8 cellular contexts compared by ENCODE assay signal in the genomic region with DNA sequence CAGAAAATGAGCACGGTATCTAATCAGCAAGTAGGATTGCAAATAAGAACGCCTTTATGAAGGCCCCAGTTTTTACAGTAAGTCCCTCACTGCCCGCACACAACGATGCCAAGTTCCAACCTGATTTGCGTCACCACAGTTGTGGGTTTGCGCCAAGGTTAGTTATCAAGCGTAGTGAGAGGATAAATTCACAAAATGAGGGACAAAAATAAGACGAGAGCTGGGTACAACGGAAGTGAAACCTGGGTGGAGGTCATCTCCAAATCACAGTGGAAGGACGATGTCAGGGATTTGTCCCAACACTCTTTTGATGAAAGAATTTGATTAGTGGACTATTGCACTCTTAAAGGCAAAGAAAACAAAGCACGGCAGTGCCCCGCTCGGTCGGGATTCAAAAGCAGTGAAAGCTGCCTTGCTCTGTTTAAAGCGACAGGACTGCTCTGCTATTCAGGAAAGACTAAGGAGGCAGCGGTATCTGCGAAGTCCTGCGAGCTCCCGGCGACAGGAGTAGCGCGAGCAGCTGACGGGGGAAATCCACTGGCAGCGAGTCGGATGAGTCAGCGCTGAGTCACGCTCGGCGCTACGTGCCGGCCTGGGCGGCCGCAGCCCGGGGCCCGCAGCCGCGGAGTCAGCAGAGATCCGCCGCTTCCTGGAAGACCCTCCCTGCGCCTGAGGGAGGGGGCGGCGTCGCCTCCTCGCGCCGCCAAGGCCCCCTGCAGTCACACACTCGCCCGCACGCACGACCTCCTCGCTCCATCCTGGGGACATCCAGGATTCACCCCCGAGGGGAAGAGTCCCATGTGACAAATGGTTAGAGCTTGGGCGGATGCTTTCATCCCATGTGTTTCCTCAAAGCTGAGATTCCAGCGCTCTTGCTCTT.
DNase-seq lines count a peak whose midpoint lies in the region; ATAC-seq lines count a peak whose summit lies in the region.

No MANE protein-coding gene starts in this region.

- peak; percentile 96 for ATAC-seq in GM19467 (IDR thresholded peaks at IDR 0.05; ENCODE audit: unreplicated experiment)

- DNase-seq in COLO668 (lab: John Stamatoyannopoulos, UW; ENCODE audit: unreplicated experiment) = peak; percentile 86
- peak; percentile 96 for DNase-seq in HPDE6-E6E7 (ENCODE audit: extremely low spot score)
- peak; percentile 55 for DNase-seq in NOMO-1 treated with dmso at 0.1 percent for 144 hours (lab: John Stamatoyannopoulos, UW; ENCODE audit: unreplicated experiment)
- DNase-seq in activated T-cell treated with anti-CD3 and anti-CD28 coated beads for 1 hour (ENCODE audit: low read depth) = peak; percentile 77
- DNase-seq in epidermal melanocyte (ENCODE audit: insufficient read length, low spot score) = peak; percentile 82
- DNase-seq in middle frontal gyrus (ENCODE audit: extremely low spot score, low spot score) = peak; percentile 91
- peak; percentile 79 for DNase-seq in stimulated activated CD8-positive, alpha-beta memory T cell treated with anti-CD3 and anti-CD28 coated beads, Interleukin-2, amount 100 ng/mL, for 1 hour (ENCODE audit: low read depth in 2 of 2)

Comparison
In these comparisons a context has a peak if more than half of its experiments do, and no peak if none do; other contexts are left out.
1. Peak in every context shown above with its lines: DNase-seq and ATAC-seq.